9 cellular contexts compared by ENCODE assay signal in genomic region chr2:14632133-14632936, GRCh38. TPM values are rescaled to one million over a fixed set of nuclear protein-coding genes. Genes with fewer than 3 reads are reported as not detected.
A peak's percentile ranks its signal among the peaks of the same experiment; 100 is the strongest.
DNase-seq lines count a peak whose midpoint lies in the region; ATAC-seq and TF ChIP-seq lines count a peak whose summit lies in the region.
"Had no signal": no experiment of that assay in that cellular context is flagged by ENCODE, and none has a peak within 500 bp of the region (broad histone marks: within the 10 kb centered on the region; RNA-seq: fewer than 3 reads in every experiment).

A gene with protein sequence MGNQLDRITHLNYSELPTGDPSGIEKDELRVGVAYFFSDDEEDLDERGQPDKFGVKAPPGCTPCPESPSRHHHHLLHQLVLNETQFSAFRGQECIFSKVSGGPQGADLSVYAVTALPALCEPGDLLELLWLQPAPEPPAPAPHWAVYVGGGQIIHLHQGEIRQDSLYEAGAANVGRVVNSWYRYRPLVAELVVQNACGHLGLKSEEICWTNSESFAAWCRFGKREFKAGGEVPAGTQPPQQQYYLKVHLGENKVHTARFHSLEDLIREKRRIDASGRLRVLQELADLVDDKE (plus strand): TSS chr2:14632717. CDS start chr2:14633980, 1,263 bp downstream.

- TF ChIP-seq CTCF in body of pancreas (IDR thresholded peaks at IDR 0.05) = peak in 1 of 7 experiments; percentile 17

- H3K4me3 ChIP-seq in body of pancreas = peak within 1 kb of the TSS; percentile 26 to 55
- peak within 1 kb of the TSS; percentile 51; the same call in 1 of the 2 replicates for H3K4me3 ChIP-seq in iPS DF 6.9 (ENCODE audit: low read length)
- H3K4me3 ChIP-seq: SJSA1 had no signal

- H3K27me3 ChIP-seq in body of pancreas (no peaks in the 10 kb centered on the region), iPS DF 6.9 (ENCODE audit: control insufficient read depth, insufficient read depth, low read length) (peaks cover 18% of the 10 kb centered on the region)

- H3K36me3 ChIP-seq in body of pancreas (replicated peaks in 1 of 2; ENCODE audit: insufficient read depth in 1 of 2, low read depth in 2 of 2) (no peaks in the 10 kb centered on the region), iPS DF 6.9 (ENCODE audit: control insufficient read depth, insufficient read depth, low read length) (no peaks in the 10 kb centered on the region)
- H3K36me3 ChIP-seq: SJSA1 had no signal

- peaks cover 40% of the 10 kb centered on the region for H3K4me1 ChIP-seq in body of pancreas
- peaks cover 3% of the 10 kb centered on the region; the same call in 1 of the 2 replicates for H3K4me1 ChIP-seq in iPS DF 6.9 (ENCODE audit: control insufficient read depth, insufficient read depth, low read length)

- H3K27ac ChIP-seq in body of pancreas (peak within 1 kb of the TSS in 3 of 4 donors; percentile 63 to 91 (median 84)), iPS DF 6.9 (ENCODE audit: low read length) (no peak within 1 kb of the TSS)
- H3K27ac ChIP-seq: SJSA1 had no signal

- intact Hi-C loops in body of pancreas (cut with DNase I) = no loop called here

- TF ChIP-seq POLR2A in body of pancreas (IDR thresholded peaks at IDR 0.05) = peak; percentile 96 to 97 (median 97)

- DNase-seq in NCI-H2196 treated with DMSO at 0.1 percent for 48 hours (lab: John Stamatoyannopoulos, UW; ENCODE audit: unreplicated experiment) (peak; percentile 79), body of pancreas (peak; percentile 93 to 97 (median 94)), iPS DF 6.9 (ENCODE audit: low read depth, low spot score) (no peak), renal cortical epithelial cell (ENCODE audit: low read depth) (peak; percentile 56)
- DNase-seq in stimulated activated CD4-positive, alpha-beta T cell treated with anti-CD3 and anti-CD28 coated beads, Interleukin-4, amount 100 ng/mL, for 1 hour = no peak

- ATAC-seq in GM21723 (IDR thresholded peaks at IDR 0.05; ENCODE audit: unreplicated experiment) (peak; percentile 52), body of pancreas (peak; percentile 84), GM21390 (IDR thresholded peaks at IDR 0.05; ENCODE audit: unreplicated experiment) (no peak), GM19452 (IDR thresholded peaks at IDR 0.05; ENCODE audit: unreplicated experiment) (no peak)

- 0 to 1% methylated on average over 9 to 78 of the region's 81 CpGs for WGBS in body of pancreas, 2 donors
- WGBS in iPS DF 6.9 (ENCODE audit: insufficient coverage, insufficient read length) = no CpG with 5 or more reads among the region's 81 CpGs

- H3K9me3 ChIP-seq in body of pancreas = no peaks in the 10 kb centered on the region
- H3K9me3 ChIP-seq in iPS DF 6.9 (ENCODE audit: control insufficient read depth, insufficient read depth, low read length) = no peaks in the 10 kb centered on the region

RNA-seq across cellular contexts. Expression of the gene that starts here (rescaled TPM):
- 10 to 100 TPM in 1 of 2 donors, 1 to 10 TPM in 1; 5.7 to 14.5 TPM for total RNA-seq in body of pancreas
- 13.4 and 17.7 TPM in 2 replicates for total RNA-seq in renal cortical epithelial cell
- total RNA-seq: SJSA1 had no signal

Comparison
In these comparisons a context has a peak if more than half of its experiments do, and no peak if none do; other contexts are left out.
1. ATAC-seq: peak in GM21723 (single experiment) and body of pancreas (single experiment); none in GM21390 (single experiment) and GM19452 (single experiment).
2. DNase-seq: peak in NCI-H2196 treated with DMSO at 0.1 percent for 48 hours (single experiment), body of pancreas (4 of 4) and renal cortical epithelial cell (single experiment); none in iPS DF 6.9 (single experiment) and stimulated activated CD4-positive, alpha-beta T cell treated with anti-CD3 and anti-CD28 coated beads, Interleukin-4, amount 100 ng/mL, for 1 hour (single experiment).